ENCODE assay signal across 9 cellular contexts in the genomic region with DNA sequence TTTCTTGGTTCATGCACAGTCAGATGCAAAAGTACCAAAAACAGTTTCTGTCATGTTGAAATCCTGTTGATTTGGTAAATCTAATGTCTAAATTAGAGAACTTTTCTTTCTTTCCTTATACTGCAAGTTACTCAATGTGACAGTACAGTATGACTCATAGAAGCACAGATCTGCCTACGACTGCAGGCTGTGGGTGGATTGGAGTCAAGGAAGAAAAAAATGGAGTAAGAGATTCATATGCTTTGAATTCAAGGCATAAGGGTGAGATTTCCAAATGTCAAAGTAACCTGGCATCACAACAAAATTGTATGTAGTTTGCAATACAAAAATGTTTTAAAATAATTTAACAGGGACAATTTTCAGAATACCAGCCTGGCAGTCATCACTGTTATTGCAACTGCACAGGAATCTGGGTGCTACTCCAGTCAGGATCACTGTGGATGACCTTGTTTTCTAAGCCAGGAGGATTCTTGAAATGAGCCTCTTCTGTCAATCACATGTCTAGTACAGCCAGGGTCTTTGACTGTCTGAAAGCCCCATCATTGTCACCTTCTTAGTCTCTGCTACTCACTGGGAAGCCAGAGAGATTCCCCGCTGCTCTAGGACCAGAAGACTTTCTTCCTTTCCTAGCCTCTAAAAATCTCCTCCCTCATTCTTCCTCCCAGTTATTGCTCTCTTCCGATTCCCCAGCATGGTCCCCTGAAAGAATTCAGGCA.
DNase-seq lines count a peak whose midpoint lies in the region; ATAC-seq and TF ChIP-seq lines count a peak whose summit lies in the region.
"Had no signal": no experiment of that assay in that cellular context is flagged by ENCODE, and none has a peak within 500 bp of the region (broad histone marks: within the 10 kb centered on the region; RNA-seq: fewer than 3 reads in every experiment).

No MANE protein-coding gene starts in this region.

- TF ChIP-seq POLR2A in IMR-90 (IDR thresholded peaks at IDR 0.05; ENCODE audit: low read depth, low read length) (no peak), tibial nerve (IDR thresholded peaks at IDR 0.05) (no peak)

- dilution Hi-C loops in IMR-90 (cut with HindIII; ENCODE audit: low sequenced_read_pairs, unreplicated experiment) = no loop called here

- H3K36me3 ChIP-seq in IMR-90 (ENCODE audit: control insufficient read depth, insufficient read depth, low read length) = no peaks in the 10 kb centered on the region
- no peaks in the 10 kb centered on the region for H3K36me3 ChIP-seq in tibial nerve
- no peaks in the 10 kb centered on the region for H3K36me3 ChIP-seq in effector memory CD4-positive, alpha-beta T cell (ENCODE audit: control insufficient read depth, insufficient read depth, low read length)

- BruUV-seq in IMR-90 (replicated peaks; lab: Mats Ljungman, UMichigan) = no TSS peak

- TF ChIP-seq EP300 in tibial nerve (IDR thresholded peaks at IDR 0.05) = peak in 1 of 2 donors; percentile 72

- H3K27me3 ChIP-seq in IMR-90 (ENCODE audit: control insufficient read depth, insufficient read depth, low read length) (no peaks in the 10 kb centered on the region), tibial nerve (no peaks in the 10 kb centered on the region)
- no peaks in the 10 kb centered on the region for H3K27me3 ChIP-seq in effector memory CD4-positive, alpha-beta T cell (replicated peaks; ENCODE audit: control insufficient read depth, insufficient read depth, low read length, poor library complexity, severe bottlenecking)

- H2AFZ ChIP-seq in IMR-90 (replicated peaks; ENCODE audit: low read length, poor library complexity) = no peak overlapping the region

- peak overlapping the region; percentile 39 for H3K4me2 ChIP-seq in IMR-90 (ENCODE audit: low read depth, low read length)

- H3K9me3 ChIP-seq in IMR-90 (ENCODE audit: control insufficient read depth, insufficient read depth, low read length) = no peaks in the 10 kb centered on the region
- no peaks in the 10 kb centered on the region for H3K9me3 ChIP-seq in tibial nerve
- H3K9me3 ChIP-seq in effector memory CD4-positive, alpha-beta T cell (ENCODE audit: control insufficient read depth, low read length) = no peaks in the 10 kb centered on the region

- TF ChIP-seq RAD21 in IMR-90 (IDR thresholded peaks at IDR 0.05; ENCODE audit: low read length) = no peak

- POLR2A ChIA-PET in IMR-90 (lab: Charles Lee; ENCODE audit: unreplicated experiment) = interaction anchor here (0.6 kb wide), 1 partner anchor 1898 kb away, joined by 6 read pairs; no protein-coding TSS in a partner anchor

- H2BK15ac ChIP-seq in IMR-90 (ENCODE audit: low read depth, low read length) = peak overlapping the region; percentile 95; the same call in 2 of the 3 replicates

- no peak overlapping the region for H3K4me3 ChIP-seq in IMR-90 (ENCODE audit: insufficient read depth, low read depth, low read length)
- H3K4me3 ChIP-seq in tibial nerve = no peak overlapping the region
- no peak overlapping the region for H3K4me3 ChIP-seq in effector memory CD4-positive, alpha-beta T cell (ENCODE audit: insufficient read depth, low read depth, low read length, poor library complexity, severe bottlenecking)

- peak; percentile 92 for DNase-seq in IMR-90
- peak; percentile 60 for DNase-seq in islet precursor cell
- DNase-seq in tibial nerve (ENCODE audit: low spot score in 2 of 2) = no peak
- DNase-seq in NCI-H1417 (lab: John Stamatoyannopoulos, UW) = no peak
- no peak for DNase-seq in effector memory CD4-positive, alpha-beta T cell
- DNase-seq: activated CD4-positive, CD25-positive, alpha-beta regulatory T cell had no signal

- H2AK9ac ChIP-seq in IMR-90 (replicated peaks; ENCODE audit: low read depth, low read length, poor library complexity) = peak overlapping the region; percentile 15

- peak overlapping the region; percentile 96 for H4K5ac ChIP-seq in IMR-90 (ENCODE audit: low read depth, low read length)

- H3K4me3 Mint-ChIP-seq in brain = peak overlapping the region in 3 of 5 experiments; percentile 1 to 23 (median 18)
- H3K4me3 Mint-ChIP-seq: memory B cell had no signal

- peak overlapping the region; percentile 95 for H3K56ac ChIP-seq in IMR-90 (ENCODE audit: extremely low read depth, insufficient read depth, low read length)

- peak overlapping the region; percentile 98 for H2BK120ac ChIP-seq in IMR-90 (ENCODE audit: low read depth, low read length)

- TF ChIP-seq CTCF in IMR-90 (conservative IDR thresholded peaks at IDR 0.05; ENCODE audit: low read depth, low read length) = no peak
- TF ChIP-seq CTCF in brain (conservative IDR thresholded peaks at IDR 0.05) = no peak
- no peak for TF ChIP-seq CTCF in tibial nerve (IDR thresholded peaks at IDR 0.05)

- peak overlapping the region; percentile 94 for H3K23ac ChIP-seq in IMR-90 (ENCODE audit: low read depth, low read length)

- in situ Hi-C loops in IMR-90 (cut with MboI; ENCODE audit: low sequenced_read_pairs) = no loop called here

- H3K9me1 ChIP-seq in IMR-90 (ENCODE audit: insufficient read depth, low read length) = peaks cover 3% of the 10 kb centered on the region; the same call in 1 of the 2 replicates

- peaks cover 12% of the 10 kb centered on the region for H3K4me1 ChIP-seq in IMR-90 (ENCODE audit: control insufficient read depth, insufficient read depth, low read length)
- peaks cover 0 to 30% (median 18%) of the 10 kb centered on the region in 4 donors for H3K4me1 ChIP-seq in tibial nerve
- H3K4me1 ChIP-seq in effector memory CD4-positive, alpha-beta T cell (ENCODE audit: control insufficient read depth, insufficient read depth, low read length, poor library complexity, severe bottlenecking) = no peaks in the 10 kb centered on the region

- peaks cover 49% of the 10 kb centered on the region for H3K4me1 Mint-ChIP-seq in brain
- H3K4me1 Mint-ChIP-seq: memory B cell had no signal

- H4K91ac ChIP-seq in IMR-90 (ENCODE audit: insufficient read depth, low read depth, low read length) = peak overlapping the region; percentile 96

- H3K79me1 ChIP-seq in IMR-90 (ENCODE audit: low read depth in 1 of 2, low read length in 2 of 2) = no peaks in the 10 kb centered on the region

- H3K14ac ChIP-seq in IMR-90 (replicated peaks; ENCODE audit: low read depth, low read length) = peak overlapping the region; percentile 85

- H2BK20ac ChIP-seq in IMR-90 (ENCODE audit: low read depth, low read length) = peak overlapping the region; percentile 98

- peaks cover 0 to 6% (median 2%) of the 10 kb centered on the region in 5 experiments for H3K9me3 Mint-ChIP-seq in brain

- H3K27me3 Mint-ChIP-seq in brain = no peaks in the 10 kb centered on the region
- H3K27me3 Mint-ChIP-seq: memory B cell had no signal

- no peaks in the 10 kb centered on the region for H3K36me3 Mint-ChIP-seq in brain
- H3K36me3 Mint-ChIP-seq: memory B cell had no signal

- peak; percentile 18; the same call in 1 of the 2 replicates for ATAC-seq in IMR-90 (ENCODE audit: low read depth)
- ATAC-seq in GM21447 (IDR thresholded peaks at IDR 0.05; ENCODE audit: unreplicated experiment) = no peak

- H3K27ac ChIP-seq in IMR-90 (ENCODE audit: insufficient read depth, low read length) (peak overlapping the region; percentile 95), tibial nerve (peak overlapping the region in 3 of 4 donors; percentile 50 to 92 (median 69))
- no peak overlapping the region for H3K27ac ChIP-seq in effector memory CD4-positive, alpha-beta T cell (ENCODE audit: insufficient read depth, low read length, poor library complexity, severe bottlenecking)

- peak overlapping the region in 4 of 5 experiments; percentile 44 to 86 (median 58) for H3K27ac Mint-ChIP-seq in brain
- H3K27ac Mint-ChIP-seq: memory B cell had no signal

- peak overlapping the region; percentile 87 for H3K4ac ChIP-seq in IMR-90 (ENCODE audit: low read depth, low read length)

- H3K18ac ChIP-seq in IMR-90 (ENCODE audit: low read depth, low read length) = peak overlapping the region; percentile 99

- no peaks in the 10 kb centered on the region for H4K20me1 ChIP-seq in IMR-90 (ENCODE audit: insufficient read depth, low read length)

- intact Hi-C loops in IMR-90 (cut with micrococcal nuclease) = loop anchor here (1.0 to 5.0 kb wide), 2 partner anchors 13 to 195 kb away; partner anchors contain the start of gene SEMA3C

- peak overlapping the region; percentile 77 to 85 for H4K8ac ChIP-seq in IMR-90 (ENCODE audit: low read depth in 2 of 2, low read length in 2 of 2)

- CTCF ChIA-PET in IMR-90 (lab: Yijun Ruan, JAX) = interaction anchor here (0.5 kb wide), 1 partner anchor 318 kb away, joined by 4 read pairs; no protein-coding TSS in a partner anchor

- 83% methylated on average over 1 of the region's 3 CpGs; no CpG with 5 or more reads in 1 of the 2 experiments for WGBS in IMR-90 (ENCODE audit: extremely low coverage in 2 of 2, insufficient read length in 1 of 2), 2 experiments
- WGBS in tibial nerve, 2 donors = 48 to 57% methylated on average over 3 of the region's 3 CpGs

- peak overlapping the region; percentile 94 for H2BK5ac ChIP-seq in IMR-90 (ENCODE audit: low read depth, low read length, poor library complexity, severe bottlenecking)

- H2AK5ac ChIP-seq in IMR-90 (ENCODE audit: low read depth, low read length) = peak overlapping the region; percentile 75

- peak overlapping the region; percentile 56 for H3K9ac ChIP-seq in IMR-90 (ENCODE audit: low read depth, low read length)

TF ChIP-seq in IMR-90, 13 proteins besides CTCF, POLR2A, EP300 and RAD21:
- TF ChIP-seq MAZ (IDR thresholded peaks at IDR 0.05; ENCODE audit: borderline replicate concordance, low read depth, low read length) (no peak), MAFK (IDR thresholded peaks at IDR 0.05; ENCODE audit: low read depth, low read length) (no peak), RFX5 (IDR thresholded peaks at IDR 0.05; ENCODE audit: low read depth, low read length) (no peak), FOS (IDR thresholded peaks at IDR 0.05; ENCODE audit: low read depth, low read length) (peak; percentile 91), CEBPB (IDR thresholded peaks at IDR 0.05; ENCODE audit: low read depth, low read length) (peak; percentile 83), SMC3 (IDR thresholded peaks at IDR 0.05; ENCODE audit: low read depth, low read length) (no peak), BHLHE40 (IDR thresholded peaks at IDR 0.05; ENCODE audit: low read depth, low read length) (peak; percentile 43; the same call in 1 of the 2 replicates)

Comparison
In these comparisons a context has a peak if more than half of its experiments do, and no peak if none do; other contexts are left out.
1. DNase-seq: peak in IMR-90 (single experiment) and islet precursor cell (single experiment); none in tibial nerve (0 of 2), NCI-H1417 (0 of 3) and effector memory CD4-positive, alpha-beta T cell (0 of 3).